21 cellular contexts compared by ENCODE assay signal in the genomic region with DNA sequence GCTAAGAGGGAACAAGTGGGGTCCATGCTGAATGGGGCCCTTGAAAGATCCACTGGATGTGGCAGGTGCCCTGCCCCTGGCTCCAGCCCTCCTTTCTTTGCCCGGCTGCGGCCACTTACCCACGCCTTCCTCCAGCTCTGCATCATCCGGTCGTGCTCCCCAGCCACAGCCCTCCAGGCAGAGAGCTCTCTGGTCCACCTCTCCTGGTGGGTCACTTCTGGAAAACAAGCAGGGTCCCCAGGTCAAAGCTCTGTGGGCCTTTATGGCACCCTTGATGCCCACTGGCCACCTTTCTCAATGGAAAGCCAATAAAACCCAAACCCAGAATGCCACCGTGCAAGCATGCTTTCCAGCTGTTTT. TPM values are rescaled to one million over a fixed set of nuclear protein-coding genes. Genes with fewer than 3 reads are reported as not detected.
DNase-seq lines count a peak whose midpoint lies in the region; ATAC-seq, FAIRE-seq and TF ChIP-seq lines count a peak whose summit lies in the region.
"Had no signal": no experiment of that assay in that cellular context is flagged by ENCODE, and none has a peak within 500 bp of the region (broad histone marks: within the 10 kb centered on the region; RNA-seq: fewer than 3 reads in every experiment).

No MANE protein-coding gene starts in this region.

- no peak overlapping the region for H3K4me3 Mint-ChIP-seq in CD4-positive, alpha-beta T cell
- H3K4me3 Mint-ChIP-seq: IgD-negative memory B cell had no signal

- H3K4me3 ChIP-seq in osteoblast (ENCODE audit: insufficient read depth, low read length) (no peak overlapping the region), foreskin fibroblast (ENCODE audit: low read depth in 1 of 2, low read length in 2 of 2) (no peak overlapping the region)
- H3K4me3 ChIP-seq: SJCRH30 had no signal

- no peak overlapping the region for H2AFZ ChIP-seq in osteoblast (ENCODE audit: low read length)

- no peaks in the 10 kb centered on the region for H3K9me3 Mint-ChIP-seq in CD4-positive, alpha-beta T cell
- H3K9me3 Mint-ChIP-seq: IgD-negative memory B cell had no signal

- intact Hi-C loops in CD4-positive, alpha-beta T cell (cut with DNase I, micrococcal nuclease) = no loop called here

- H3K27ac Mint-ChIP-seq in CD4-positive, alpha-beta T cell = peak overlapping the region; percentile 64

- POLR2A ChIA-PET in CD4-positive, alpha-beta T cell (lab: Charles Lee) = no interaction called here

- ATAC-seq in CD4-positive, alpha-beta T cell (ENCODE audit: poor library complexity) = no peak
- ATAC-seq: HCT116 had no signal

- FAIRE-seq in D721Med (lab: Jason Lieb, UNC) (no peak), frontal cortex (lab: Jason Lieb, UNC) (no peak)
- FAIRE-seq: HTR-8/SVneo had no signal

- H3K4me2 ChIP-seq in osteoblast (ENCODE audit: insufficient read depth, low read length) = no peak overlapping the region

- DNase-seq in CD4-positive, alpha-beta T cell = peak in 1 of 10 experiments; percentile 27
- DNase-seq in D721Med (ENCODE audit: insufficient read length, low spot score) (peak; percentile 12), osteoblast (ENCODE audit: insufficient read length, low spot score, missing footprints) (peak; percentile 38), foreskin fibroblast (no peak), NCI-H345 treated with DMSO at 0.1 percent for 48 hours (lab: John Stamatoyannopoulos, UW; ENCODE audit: unreplicated experiment) (no peak), frontal cortex (ENCODE audit: low spot score in 2 of 2) (no peak), NCI-H2227 treated with DMSO at 0.1 percent for 48 hours (lab: John Stamatoyannopoulos, UW) (no peak)
- DNase-seq in activated CD8-positive, alpha-beta memory T cell treated with anti-CD3 and anti-CD28 coated beads, Interleukin-2, amount 50 U/mL, for 48 hours = peak; percentile 48
- DNase-seq: ACHN; DMS53; Kasumi-1; NCI-H1105; NCI-H1694 treated with DMSO at 0.1 percent for 48 hours; NCI-H2107; NCI-H345; NK-92 treated with Interleukin-12 subunit alpha and Interleukin-12 subunit beta, amount 100 ng/mL, for 24 hours; SJCRH30 had no signal

- no peaks in the 10 kb centered on the region for H4K20me1 ChIP-seq in osteoblast (ENCODE audit: insufficient read depth, low read length)

- peaks cover 33% of the 10 kb centered on the region for H3K36me3 ChIP-seq in osteoblast (ENCODE audit: insufficient read depth, low read length)

- peaks cover 16% of the 10 kb centered on the region for H3K4me1 Mint-ChIP-seq in CD4-positive, alpha-beta T cell (ENCODE audit: low read depth)

- H3K9me3 ChIP-seq in CD4-positive, alpha-beta T cell (ENCODE audit: control insufficient read depth, low read length) = no peaks in the 10 kb centered on the region
- H3K9me3 ChIP-seq in osteoblast (ENCODE audit: low read depth, low read length) = no peaks in the 10 kb centered on the region
- H3K9me3 ChIP-seq: SJCRH30 had no signal

- H3K36me3 Mint-ChIP-seq in CD4-positive, alpha-beta T cell (ENCODE audit: low read depth) = peaks cover 49% of the 10 kb centered on the region
- H3K36me3 Mint-ChIP-seq: IgD-negative memory B cell had no signal

- H3K27ac ChIP-seq in CD4-positive, alpha-beta T cell (ENCODE audit: low read depth, low read length) = no peak overlapping the region
- no peak overlapping the region for H3K27ac ChIP-seq in osteoblast (ENCODE audit: low read depth, low read length)
- H3K27ac ChIP-seq: HL-60, SJCRH30 had no signal

- no peaks in the 10 kb centered on the region for H3K27me3 ChIP-seq in CD4-positive, alpha-beta T cell (ENCODE audit: control insufficient read depth, insufficient read depth, low read length)
- H3K27me3 ChIP-seq in osteoblast (ENCODE audit: insufficient read depth, low read length) = no peaks in the 10 kb centered on the region
- H3K27me3 ChIP-seq: SJCRH30 had no signal

- TF ChIP-seq CTCF in CD4-positive, alpha-beta T cell (IDR thresholded peaks at IDR 0.05) = no peak
- TF ChIP-seq CTCF in D721Med (IDR thresholded peaks at IDR 0.05; ENCODE audit: insufficient read depth, missing control alignments) (no peak), osteoblast (IDR thresholded peaks at IDR 0.05; ENCODE audit: extremely low read depth, low read depth, low read length) (no peak), foreskin fibroblast (IDR thresholded peaks at IDR 0.05; ENCODE audit: low read depth, low read length) (no peak)

- no peaks in the 10 kb centered on the region for H3K4me1 ChIP-seq in osteoblast (ENCODE audit: insufficient read depth, low read length)
- H3K4me1 ChIP-seq: SJCRH30 had no signal

- CTCF ChIA-PET in CD4-positive, alpha-beta T cell (lab: Charles Lee) = no interaction called here

- H3K27me3 Mint-ChIP-seq in CD4-positive, alpha-beta T cell = no peaks in the 10 kb centered on the region
- H3K27me3 Mint-ChIP-seq: IgD-negative memory B cell had no signal

- H3K79me2 ChIP-seq in osteoblast (ENCODE audit: insufficient read depth, low read length) = no peaks in the 10 kb centered on the region

RNA-seq across cellular contexts. Expression of a gene that starts 45.0 kb away (rescaled TPM):
- total RNA-seq in CD4-positive, alpha-beta T cell = 100 to 1,000 TPM; 109 to 112 TPM
- total RNA-seq in osteoblast (30.6 and 30.8 TPM in 2 replicates), frontal cortex (67.7 TPM)

RNA-seq across cellular contexts. Expression of a gene that starts 52.3 kb away (rescaled TPM):
- 1 to 10 TPM; 5.6 to 6.9 TPM for total RNA-seq in CD4-positive, alpha-beta T cell
- total RNA-seq in osteoblast (17.0 and 18.6 TPM in 2 replicates), frontal cortex (25.7 TPM)

Comparison
In these comparisons a context has a peak if more than half of its experiments do, and no peak if none do; other contexts are left out.
1. DNase-seq: peak in D721Med (single experiment), activated CD8-positive, alpha-beta memory T cell treated with anti-CD3 and anti-CD28 coated beads, Interleukin-2, amount 50 U/mL, for 48 hours (single experiment) and osteoblast (single experiment); none in foreskin fibroblast (0 of 2), NCI-H345 treated with DMSO at 0.1 percent for 48 hours (single experiment), frontal cortex (0 of 2) and NCI-H2227 treated with DMSO at 0.1 percent for 48 hours (single experiment).